ENCODE assay signal across 8 cellular contexts in the genomic region with DNA sequence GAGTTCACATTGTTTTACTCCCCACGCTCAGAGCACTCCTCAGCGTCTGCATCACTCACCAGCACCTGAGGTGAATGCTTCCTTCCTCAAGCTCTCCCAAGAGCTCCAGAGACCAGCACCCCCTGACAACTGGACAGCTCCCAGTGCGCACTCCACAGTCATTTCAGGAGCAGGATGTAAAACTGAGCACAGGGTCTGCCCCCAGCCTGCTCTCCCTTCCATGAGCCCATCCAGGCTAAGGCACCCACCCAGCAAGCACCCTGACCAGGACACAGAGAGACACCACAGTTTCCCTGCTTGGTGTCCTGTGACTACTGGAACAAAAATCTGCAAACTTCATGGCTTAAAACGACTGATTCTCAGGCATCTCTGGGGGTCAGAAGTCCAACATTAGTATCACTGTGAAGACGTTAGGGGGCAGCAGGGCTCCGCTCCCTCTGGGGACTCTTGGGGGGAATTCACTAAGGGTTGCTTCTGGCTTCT. TPM values are rescaled to one million over a fixed set of nuclear protein-coding genes. Genes with fewer than 3 reads are reported as not detected.
A peak's percentile ranks its signal among the peaks of the same experiment; 100 is the strongest.
DNase-seq lines count a peak whose midpoint lies in the region; TF ChIP-seq lines count a peak whose summit lies in the region.

No MANE protein-coding gene starts in this region.

- TF ChIP-seq CTCF in AG04450 (IDR thresholded peaks at IDR 0.05; ENCODE audit: low read depth, low read length) = peak; percentile 25

- no peaks in the 10 kb centered on the region for H3K9me3 ChIP-seq in AG04450 (ENCODE audit: control insufficient read depth, insufficient read depth, low read length)

- no peak overlapping the region for H3K27ac ChIP-seq in AG04450 (ENCODE audit: low read depth, low read length)

- no peak for DNase-seq in AG04450 (ENCODE audit: low read depth, low spot score)
- DNase-seq in HCEC 1CT = peak; percentile 41
- DNase-seq in SW480 (ENCODE audit: low spot score) = peak; percentile 19
- peak; percentile 53 for DNase-seq in iris pigment epithelial cell (ENCODE audit: low read depth)
- no peak for DNase-seq in inferior parietal cortex (ENCODE audit: extremely low spot score)
- no peak for DNase-seq in amniotic stem cell (lab: John Stamatoyannopoulos, UW)
- no peak for DNase-seq in SKM-1 (lab: John Stamatoyannopoulos, UW; ENCODE audit: unreplicated experiment)
- DNase-seq in cerebellum (ENCODE audit: low spot score) = no peak

- no peaks in the 10 kb centered on the region for H3K27me3 ChIP-seq in AG04450 (ENCODE audit: control insufficient read depth, insufficient read depth, low read length)

- H3K4me3 ChIP-seq in AG04450 (ENCODE audit: low read depth, low read length) = no peak overlapping the region

- CTCF ChIA-PET in AG04450 (lab: Charles Lee) = interaction anchor here (1.0 kb wide), 1 partner anchor 64 kb away, joined by 3 read pairs; no protein-coding TSS in a partner anchor

- POLR2A ChIA-PET in AG04450 (lab: Yijun Ruan, JAX) = interaction anchor here (0.6 kb wide), 1 partner anchor 41 kb away, joined by 3 read pairs; no protein-coding TSS in a partner anchor

RNA-seq across cellular contexts. Expression of a gene that starts 3.3 kb away (rescaled TPM):
- not detected in 2 replicates for polyA plus RNA-seq in AG04450 (2011; rRNA removed)
- polyA minus RNA-seq in AG04450 (2011; rRNA and poly(A)+ RNA removed) = not detected in 2 replicates
- not detected for total RNA-seq in cerebellum

RNA-seq across cellular contexts. Expression of a gene that starts 24.6 kb away (rescaled TPM):
- not detected in 2 replicates for polyA plus RNA-seq in AG04450 (2011; rRNA removed)
- polyA minus RNA-seq in AG04450 (2011; rRNA and poly(A)+ RNA removed) = not detected in 2 replicates
- not detected for total RNA-seq in cerebellum

RNA-seq across cellular contexts. Expression of a gene that starts 36.8 kb away (rescaled TPM):
- not detected in 2 replicates for polyA plus RNA-seq in AG04450 (2011; rRNA removed)
- polyA minus RNA-seq in AG04450 (2011; rRNA and poly(A)+ RNA removed) = not detected in 2 replicates
- total RNA-seq in cerebellum = not detected

RNA-seq across cellular contexts. Expression of a gene that starts 53.6 kb away (rescaled TPM):
- not detected in 2 replicates for polyA plus RNA-seq in AG04450 (2011; rRNA removed)
- polyA minus RNA-seq in AG04450 (2011; rRNA and poly(A)+ RNA removed) = not detected in 2 replicates
- total RNA-seq in cerebellum = not detected

RNA-seq across cellular contexts. Expression of a gene that starts 55.3 kb away (rescaled TPM):
- polyA plus RNA-seq in AG04450 (2011; rRNA removed) = not detected in 2 replicates
- polyA minus RNA-seq in AG04450 (2011; rRNA and poly(A)+ RNA removed) = not detected in 2 replicates
- not detected for total RNA-seq in cerebellum

Comparison
In these comparisons a context has a peak if more than half of its experiments do, and no peak if none do; other contexts are left out.
1. DNase-seq: peak in HCEC 1CT (single experiment), SW480 (single experiment) and iris pigment epithelial cell (single experiment); none in AG04450 (single experiment), inferior parietal cortex (single experiment), amniotic stem cell (single experiment), SKM-1 (single experiment) and cerebellum (single experiment).